1 cellular context compared by ENCODE assay signal in genomic region chr16:64238576-64238975, GRCh38.
TF ChIP-seq lines count a peak whose summit lies in the region.

No MANE protein-coding gene starts in this region.

TF ChIP-seq in WTC11, 78 proteins besides CTCF, POLR2A, EP300 and RAD21 (continued from another document):
- TF ChIP-seq ZNF281 (CRISPR knock-in tag; IDR thresholded peaks at IDR 0.05): no peak
- no peak for TF ChIP-seq CREM (CRISPR knock-in tag; IDR thresholded peaks at IDR 0.05)
- TF ChIP-seq ZBTB43 (CRISPR knock-in tag; IDR thresholded peaks at IDR 0.05): no peak
- no peak for TF ChIP-seq PREB (CRISPR knock-in tag; IDR thresholded peaks at IDR 0.05; ENCODE audit: borderline replicate concordance)
- TF ChIP-seq MAX (CRISPR knock-in tag; IDR thresholded peaks at IDR 0.05): no peak
- no peak for TF ChIP-seq PRDM15 (CRISPR knock-in tag; IDR thresholded peaks at IDR 0.05)
- no peak for TF ChIP-seq TCF7 (CRISPR knock-in tag; IDR thresholded peaks at IDR 0.05; ENCODE audit: low read depth)
TF ChIP-seq in WTC11: peak in this region for 0.
